In the genomic region with DNA sequence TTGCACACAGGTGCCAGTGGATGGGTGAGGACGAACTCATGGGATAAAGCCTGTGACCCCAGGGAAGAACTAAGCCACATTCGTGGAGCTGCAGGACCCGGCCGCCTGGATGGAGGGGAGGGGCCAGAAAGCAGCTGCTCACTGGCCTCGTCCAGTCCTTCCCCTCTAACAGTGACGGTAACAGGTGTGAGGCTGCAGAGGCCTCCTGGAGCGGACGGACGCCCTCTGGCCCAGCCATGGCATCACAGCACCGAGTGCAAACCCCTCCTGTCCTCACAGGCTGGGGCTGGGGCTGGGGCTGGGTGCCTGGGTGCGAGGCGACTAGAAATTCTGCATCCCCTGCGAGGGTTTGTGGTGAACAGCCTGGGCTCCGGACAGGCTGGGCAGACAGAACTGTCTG, we compare ENCODE assay signal across 16 cellular contexts. TPM values are rescaled to one million over a fixed set of nuclear protein-coding genes. Genes with fewer than 3 reads are reported as not detected.
"Had no signal": no experiment of that assay in that cellular context is flagged by ENCODE, and none has a peak within 500 bp of the region (broad histone marks: within the 10 kb centered on the region; RNA-seq: fewer than 3 reads in every experiment).

No MANE protein-coding gene starts in this region.

- FAIRE-seq: astrocyte, colon had no signal

- H3K4me2 ChIP-seq: smooth muscle cell had no signal

- H3K4me3 ChIP-seq: heart right ventricle, left ventricle myocardium inferior, right atrium auricular region, smooth muscle cell had no signal

- H3K27me3 ChIP-seq: heart right ventricle, right atrium auricular region had no signal

- H3K27ac ChIP-seq: heart right ventricle, left ventricle myocardium inferior, neutrophil, right atrium auricular region had no signal

- H3K9me3 ChIP-seq: heart right ventricle, left ventricle myocardium inferior, neutrophil, right atrium auricular region had no signal

- DNase-seq: activated CD4-positive, alpha-beta T cell treated with anti-CD3 and anti-CD28 coated beads, Interleukin-2, amount 50 U/mL, for 48 hours; activated effector memory CD4-positive, alpha-beta T cell treated with anti-CD3 and anti-CD28 coated beads, Interleukin-2, amount 50 U/mL, for 16 hours; activated T-cell treated with anti-CD3 and anti-CD28 coated beads, Interleukin-2, amount 50 U/mL, for 4 hours; foreskin melanocyte; heart right ventricle; islet precursor cell; left ventricle myocardium inferior; mesenchymal stem cell; trophoblast cell had no signal

RNA-seq across cellular contexts. Expression of a gene that starts 43.7 kb away (rescaled TPM):
- total RNA-seq: activated T-cell treated with anti-CD3 and anti-CD28 coated beads, Interleukin-2, amount 50 U/mL, for 4 hours; astrocyte; heart right ventricle; left ventricle myocardium inferior; right atrium auricular region; smooth muscle cell; subcutaneous adipose tissue; T-helper 2 cell treated with Interferon-gamma antibody and Interleukin-4, amounts not matched to agents 100 ng/mL and 5 ng/mL, for 36 hours had no signal
- polyA plus RNA-seq: heart right ventricle, smooth muscle cell had no signal
